11 cellular contexts compared by ENCODE assay signal in the genomic region with DNA sequence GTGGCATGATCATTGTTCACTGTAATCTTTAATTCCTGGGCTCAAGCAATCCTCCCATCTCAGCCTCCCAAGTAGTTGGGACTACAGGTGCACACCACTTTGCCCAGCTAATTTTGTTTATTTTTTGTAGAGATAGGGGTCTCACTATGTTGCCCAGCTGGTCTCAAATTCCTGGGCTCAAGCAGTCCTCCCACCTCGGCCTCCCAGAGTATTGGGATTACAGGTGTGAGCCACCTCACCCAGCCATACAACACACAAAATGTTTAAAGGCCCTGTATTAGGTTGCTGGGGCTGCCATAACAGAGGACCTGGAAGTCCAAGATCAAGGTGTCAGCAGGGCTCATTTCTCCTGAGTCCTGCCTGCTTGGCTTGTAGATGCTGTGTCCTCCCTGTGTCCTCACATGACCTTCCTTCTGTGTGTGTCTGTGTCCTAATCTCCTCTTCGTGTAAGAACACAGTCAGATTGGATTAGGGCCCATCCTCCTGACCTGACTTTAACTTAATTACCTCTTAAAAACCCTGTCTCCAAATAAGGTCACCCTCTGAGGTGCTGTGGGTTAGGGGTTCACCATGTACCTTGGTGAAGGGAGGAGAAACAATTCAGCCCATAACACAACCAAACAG. TPM values are rescaled to one million over a fixed set of nuclear protein-coding genes. Genes with fewer than 3 reads are reported as not detected.
"Had no signal": no experiment of that assay in that cellular context is flagged by ENCODE, and none has a peak within 500 bp of the region (broad histone marks: within the 10 kb centered on the region; RNA-seq: fewer than 3 reads in every experiment).

No MANE protein-coding gene starts in this region.

- H3K4me2 ChIP-seq: neural progenitor cell had no signal

- H3K36me3 ChIP-seq: breast epithelium, esophagus squamous epithelium, neural progenitor cell had no signal

- H3K79me2 ChIP-seq: parathyroid adenoma had no signal

- H2AFZ ChIP-seq: neural progenitor cell, parathyroid adenoma had no signal

- H3K9me3 ChIP-seq: breast epithelium, esophagus squamous epithelium had no signal

- H3K9ac ChIP-seq: neural progenitor cell, parathyroid adenoma had no signal

- H3K4me1 ChIP-seq: breast epithelium, parathyroid adenoma had no signal

- H3K27ac ChIP-seq: breast epithelium, neural progenitor cell, parathyroid adenoma had no signal

- H3K4me3 ChIP-seq: breast epithelium, esophagus squamous epithelium, neural progenitor cell had no signal

- DNase-seq: activated CD4-positive, alpha-beta memory T cell treated with anti-CD3 and anti-CD28 coated beads, Interleukin-2, amount 10 ng/mL, durations not matched to agents 7 days and 5 days; activated gamma-delta T cell treated with Interleukin-2 at 50 U/mL for 16 hours; activated naive CD8-positive, alpha-beta T cell treated with anti-CD3 and anti-CD28 coated beads for 36 hours; activated T-cell treated with anti-CD3 and anti-CD28 coated beads, Interleukin-2, amount 50 U/mL, for 72 hours; esophagus squamous epithelium; foreskin fibroblast; T-helper 9 cell; trophoblast cell had no signal

RNA-seq across cellular contexts. Expression of a gene that starts 5.4 kb away (rescaled TPM):
- total RNA-seq: activated naive CD8-positive, alpha-beta T cell treated with anti-CD3 and anti-CD28 coated beads for 36 hours had no signal
